In the genomic region with DNA sequence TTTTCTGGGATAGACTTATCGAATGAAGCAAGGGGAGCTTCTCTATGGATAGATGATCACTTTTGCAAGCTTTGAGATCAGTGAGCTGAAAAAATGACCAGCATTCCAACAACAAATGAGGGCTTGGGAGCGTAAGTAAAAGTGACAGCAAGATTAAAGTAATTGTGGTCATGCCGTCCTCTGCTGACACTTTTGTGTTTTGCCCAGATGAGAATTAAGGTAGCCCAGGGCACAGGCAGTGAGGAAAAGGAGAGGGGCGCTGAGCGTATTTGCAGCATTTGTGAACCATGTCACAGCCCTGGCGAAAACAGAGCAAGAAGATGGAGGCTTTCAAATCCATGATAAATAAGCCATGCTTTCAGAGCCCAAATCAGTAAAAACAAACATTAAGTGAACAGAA, we compare ENCODE assay signal across 20 cellular contexts. TPM values are rescaled to one million over a fixed set of nuclear protein-coding genes. Genes with fewer than 3 reads are reported as not detected.
DNase-seq lines count a peak whose midpoint lies in the region; ATAC-seq and TF ChIP-seq lines count a peak whose summit lies in the region.
"Had no signal": no experiment of that assay in that cellular context is flagged by ENCODE, and none has a peak within 500 bp of the region (broad histone marks: within the 10 kb centered on the region; RNA-seq: fewer than 3 reads in every experiment).

No MANE protein-coding gene starts in this region.

- peaks cover 2% of the 10 kb centered on the region for H3K36me3 ChIP-seq in effector memory CD4-positive, alpha-beta T cell (ENCODE audit: control insufficient read depth, insufficient read depth, low read length)
- H3K36me3 ChIP-seq: SJCRH30 had no signal

- DNase-seq in activated CD4-positive, alpha-beta T cell treated with anti-CD3 and anti-CD28 coated beads, Interleukin-2, amount 10 ng/mL, durations not matched to agents 24 days and 14 days: no peak
- no peak for DNase-seq in activated CD4-positive, alpha-beta T cell treated with anti-CD3 and anti-CD28 coated beads, Interleukin-2, amount 50 U/mL, for 4 hours
- DNase-seq in T-helper 17 cell (no peak), progenitor cell of endocrine pancreas (ENCODE audit: low spot score, unreplicated experiment) (no peak), posterior cingulate gyrus (no peak), RWPE1 (ENCODE audit: low spot score) (no peak)
- DNase-seq in effector memory CD4-positive, alpha-beta T cell: no peak
- DNase-seq: COR-L47, NCI-H1048, NCI-H2081, NCI-H524 treated with DMSO at 0.1 percent for 48 hours, SJCRH30, small intestine had no signal

- POLR2A ChIA-PET in RWPE1 (lab: Yijun Ruan, JAX; ENCODE audit: low non-redundant PET): no interaction called here

- H3K36me3 Mint-ChIP-seq in activated CD4-positive, alpha-beta T cell treated with anti-CD3 and anti-CD28 coated beads, Interleukin-2, amount 10 ng/mL, durations not matched to agents 24 days and 14 days (ENCODE audit: low read depth): peaks cover 5% of the 10 kb centered on the region
- H3K36me3 Mint-ChIP-seq in T-helper 17 cell (ENCODE audit: low read depth) (peaks cover 13% of the 10 kb centered on the region), progenitor cell of endocrine pancreas (ENCODE audit: insufficient read depth) (no peaks in the 10 kb centered on the region)
- H3K36me3 Mint-ChIP-seq: IgD-negative memory B cell had no signal

- ATAC-seq in T-helper 17 cell: no peak
- ATAC-seq in GM21737 (IDR thresholded peaks at IDR 0.05; ENCODE audit: unreplicated experiment): no peak
- ATAC-seq: A549, GM23338, left lobe of liver had no signal

- peaks cover 75% of the 10 kb centered on the region for H3K4me1 Mint-ChIP-seq in activated CD4-positive, alpha-beta T cell treated with anti-CD3 and anti-CD28 coated beads, Interleukin-2, amount 10 ng/mL, durations not matched to agents 24 days and 14 days
- H3K4me1 Mint-ChIP-seq in T-helper 17 cell (peaks cover 71% of the 10 kb centered on the region), progenitor cell of endocrine pancreas (ENCODE audit: low read depth) (peaks cover 8% of the 10 kb centered on the region)

- H3K4me3 Mint-ChIP-seq in activated CD4-positive, alpha-beta T cell treated with anti-CD3 and anti-CD28 coated beads, Interleukin-2, amount 10 ng/mL, durations not matched to agents 24 days and 14 days: peak overlapping the region; percentile 74
- H3K4me3 Mint-ChIP-seq in T-helper 17 cell: peak overlapping the region; percentile 94
- H3K4me3 Mint-ChIP-seq in progenitor cell of endocrine pancreas (ENCODE audit: low read depth): no peak overlapping the region
- H3K4me3 Mint-ChIP-seq: GM23338 had no signal

- no peaks in the 10 kb centered on the region for H3K27me3 Mint-ChIP-seq in activated CD4-positive, alpha-beta T cell treated with anti-CD3 and anti-CD28 coated beads, Interleukin-2, amount 10 ng/mL, durations not matched to agents 24 days and 14 days
- H3K27me3 Mint-ChIP-seq in T-helper 17 cell (no peaks in the 10 kb centered on the region), progenitor cell of endocrine pancreas (peaks cover 33% of the 10 kb centered on the region)
- H3K27me3 Mint-ChIP-seq: IgD-negative memory B cell had no signal

- H3K9me3 Mint-ChIP-seq in activated CD4-positive, alpha-beta T cell treated with anti-CD3 and anti-CD28 coated beads, Interleukin-2, amount 10 ng/mL, durations not matched to agents 24 days and 14 days: no peaks in the 10 kb centered on the region
- H3K9me3 Mint-ChIP-seq in progenitor cell of endocrine pancreas (ENCODE audit: low read depth): no peaks in the 10 kb centered on the region
- H3K9me3 Mint-ChIP-seq: GM23338, IgD-negative memory B cell had no signal

- CTCF ChIA-PET in RWPE1 (lab: Yijun Ruan, JAX): no interaction called here

- peak overlapping the region; percentile 63 for H3K27ac Mint-ChIP-seq in activated CD4-positive, alpha-beta T cell treated with anti-CD3 and anti-CD28 coated beads, Interleukin-2, amount 10 ng/mL, durations not matched to agents 24 days and 14 days
- no peak overlapping the region for H3K27ac Mint-ChIP-seq in T-helper 17 cell
- H3K27ac Mint-ChIP-seq in progenitor cell of endocrine pancreas: peak overlapping the region; percentile 2
- H3K27ac Mint-ChIP-seq: GM23338 had no signal

- intact Hi-C loops in activated CD4-positive, alpha-beta T cell treated with anti-CD3 and anti-CD28 coated beads, Interleukin-2, amount 10 ng/mL, durations not matched to agents 24 days and 14 days (cut with micrococcal nuclease): loop anchor here (2.0 kb wide), 1 partner anchor 15 kb away; no protein-coding TSS in a partner anchor
- intact Hi-C loops in posterior cingulate gyrus (cut with DNase I): no loop called here

- H3K4me3 ChIP-seq in effector memory CD4-positive, alpha-beta T cell (ENCODE audit: insufficient read depth, low read depth, low read length, poor library complexity, severe bottlenecking): peak overlapping the region; percentile 30
- H3K4me3 ChIP-seq: A549, GM23338, SJCRH30 had no signal

- TF ChIP-seq CTCF in progenitor cell of endocrine pancreas (IDR thresholded peaks at IDR 0.05; ENCODE audit: unreplicated experiment) (no peak), RWPE1 (conservative IDR thresholded peaks at IDR 0.05; ENCODE audit: low read depth) (no peak)

- H3K4me1 ChIP-seq in effector memory CD4-positive, alpha-beta T cell (ENCODE audit: control insufficient read depth, insufficient read depth, low read length, poor library complexity, severe bottlenecking): peaks cover 72% of the 10 kb centered on the region
- H3K4me1 ChIP-seq: A549, parathyroid adenoma, SJCRH30 had no signal

- H3K9me3 ChIP-seq in T-helper 17 cell (ENCODE audit: control insufficient read depth, low read length, poor library complexity, severe bottlenecking): no peaks in the 10 kb centered on the region
- no peaks in the 10 kb centered on the region for H3K9me3 ChIP-seq in effector memory CD4-positive, alpha-beta T cell (ENCODE audit: control insufficient read depth, low read length)
- H3K9me3 ChIP-seq: A549, SJCRH30 had no signal

- peak overlapping the region; percentile 59 for H3K27ac ChIP-seq in effector memory CD4-positive, alpha-beta T cell (ENCODE audit: insufficient read depth, low read length, poor library complexity, severe bottlenecking)
- no peak overlapping the region for H3K27ac ChIP-seq in RWPE1
- H3K27ac ChIP-seq: A549, parathyroid adenoma, SJCRH30 had no signal

- no peaks in the 10 kb centered on the region for H3K27me3 ChIP-seq in effector memory CD4-positive, alpha-beta T cell (replicated peaks; ENCODE audit: control insufficient read depth, insufficient read depth, low read length, poor library complexity, severe bottlenecking)

RNA-seq across cellular contexts. Expression of a gene that starts 24.6 kb away (rescaled TPM):
- 0.90 and 0.96 TPM in 2 replicates for total RNA-seq in activated CD4-positive, alpha-beta T cell treated with anti-CD3 and anti-CD28 coated beads, Interleukin-2, amount 10 ng/mL, durations not matched to agents 24 days and 14 days
- 10 to 100 TPM in 1 of 2 donors, 1 to 10 TPM in 1; 7.2 to 22.5 TPM for total RNA-seq in T-helper 17 cell
- not detected in 2 replicates for total RNA-seq in progenitor cell of endocrine pancreas
- total RNA-seq: GM23338, left lobe of liver, OCI-LY7 had no signal

RNA-seq across cellular contexts. Expression of a gene that starts 34.7 kb away (rescaled TPM):
- 34.4 and 38.4 TPM in 2 replicates for total RNA-seq in activated CD4-positive, alpha-beta T cell treated with anti-CD3 and anti-CD28 coated beads, Interleukin-2, amount 10 ng/mL, durations not matched to agents 24 days and 14 days
- 100 to 1,000 TPM; 113 to 195 TPM for total RNA-seq in T-helper 17 cell
- total RNA-seq in progenitor cell of endocrine pancreas: 0.58 and 0.60 TPM in 2 replicates
- total RNA-seq: OCI-LY7, SJCRH30 had no signal

RNA-seq across cellular contexts. Expression of a gene that starts 42.1 kb away (rescaled TPM):
- 0.09 and 0.56 TPM in 2 replicates for total RNA-seq in activated CD4-positive, alpha-beta T cell treated with anti-CD3 and anti-CD28 coated beads, Interleukin-2, amount 10 ng/mL, durations not matched to agents 24 days and 14 days
- not detected for total RNA-seq in T-helper 17 cell
- total RNA-seq in progenitor cell of endocrine pancreas: not detected in 2 replicates
- total RNA-seq: GM23338, left lobe of liver, OCI-LY7, SJCRH30 had no signal

RNA-seq across cellular contexts. Expression of a gene that starts 59.1 kb away (rescaled TPM):
- total RNA-seq in activated CD4-positive, alpha-beta T cell treated with anti-CD3 and anti-CD28 coated beads, Interleukin-2, amount 10 ng/mL, durations not matched to agents 24 days and 14 days: 0.17 and 0.23 TPM in 2 replicates
- 1 to 10 TPM; 1.6 to 2.1 TPM for total RNA-seq in T-helper 17 cell
- 19.8 and 21.3 TPM in 2 replicates for total RNA-seq in progenitor cell of endocrine pancreas
- total RNA-seq: OCI-LY7, SJCRH30 had no signal

Comparison
In these comparisons a context has a peak if more than half of its experiments do, and no peak if none do; other contexts are left out.
1. RNA of a gene that starts 34.7 kb away (total RNA-seq): 113 to 195 TPM in T-helper 17 cell and 34.4 to 38.4 TPM in activated CD4-positive, alpha-beta T cell treated with anti-CD3 and anti-CD28 coated beads, Interleukin-2, amount 10 ng/mL, durations not matched to agents 24 days and 14 days; 0.58 to 0.60 TPM in progenitor cell of endocrine pancreas; every median in the first group is over 10 times any median in the second.